ENCODE assay signal across 9 cellular contexts in the genomic region with DNA sequence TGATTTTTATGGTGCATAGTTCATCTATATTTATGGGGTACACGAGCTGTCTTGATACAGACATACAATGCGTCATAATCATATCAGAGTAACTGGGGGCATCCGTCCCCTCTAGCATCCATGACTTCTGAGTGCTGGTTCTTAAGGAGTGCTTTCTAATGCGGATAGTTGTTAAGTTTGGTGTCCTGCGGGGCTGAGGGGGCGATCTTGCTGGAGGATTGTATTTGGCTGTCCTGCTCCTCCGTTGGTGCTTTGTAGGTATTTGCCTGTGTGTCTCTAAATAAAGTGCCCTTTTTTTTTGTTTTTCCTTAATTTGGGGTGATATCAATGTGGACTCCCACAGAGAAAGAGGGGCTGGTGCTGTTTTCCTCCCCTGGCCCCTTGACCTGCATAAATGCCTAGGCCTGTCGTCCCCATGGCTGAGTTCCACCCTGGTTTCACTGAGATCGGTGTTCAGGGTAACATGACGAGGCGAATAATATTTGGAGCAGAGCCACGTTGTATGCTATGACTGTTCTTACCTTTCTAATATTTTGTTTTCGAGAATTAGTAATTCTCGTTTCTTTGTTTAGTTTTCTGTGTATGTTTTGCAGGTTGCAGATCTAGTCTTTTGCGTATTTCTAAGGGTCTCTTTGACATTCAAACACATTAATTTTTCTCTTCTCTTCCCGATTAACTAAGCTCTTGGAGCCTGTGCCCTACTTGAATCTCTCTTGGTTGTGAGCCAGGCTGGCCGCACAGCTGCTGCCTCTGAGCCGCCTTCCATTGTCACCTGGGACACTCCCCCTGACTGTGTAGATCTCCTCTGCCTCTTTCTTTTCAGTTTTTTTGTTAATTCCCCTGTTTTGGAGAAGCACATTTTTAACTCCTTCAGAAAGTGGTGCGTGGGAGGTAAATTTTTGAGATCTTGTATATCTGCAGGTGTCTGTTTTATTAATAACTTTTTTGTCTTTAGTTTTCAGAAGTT.
DNase-seq lines count a peak whose midpoint lies in the region; ATAC-seq lines count a peak whose summit lies in the region.
"Had no signal": no experiment of that assay in that cellular context is flagged by ENCODE, and none has a peak within 500 bp of the region (broad histone marks: within the 10 kb centered on the region; RNA-seq: fewer than 3 reads in every experiment).

No MANE protein-coding gene starts in this region.

- in situ Hi-C loops in G401 (cut with HindIII; ENCODE audit: low sequenced_read_pairs) = no loop called here

- no peak for ATAC-seq in HG02798 (IDR thresholded peaks at IDR 0.05; ENCODE audit: poor library complexity, unreplicated experiment)

- DNase-seq in G401 (ENCODE audit: low spot score) = peak; percentile 79
- DNase-seq in NCI-H2029 (lab: John Stamatoyannopoulos, UW) = peak; percentile 86
- peak; percentile 55 for DNase-seq in cerebellum (ENCODE audit: low spot score)
- peak; percentile 52 for DNase-seq in putamen (ENCODE audit: low spot score)
- DNase-seq in SKM-1 treated with dmso at 0.1 percent for 144 hours (lab: John Stamatoyannopoulos, UW; ENCODE audit: unreplicated experiment) = no peak
- DNase-seq in KG1 (lab: John Stamatoyannopoulos, UW) = no peak
- DNase-seq: NCI-H1930, uterus had no signal

Comparison
In these comparisons a context has a peak if more than half of its experiments do, and no peak if none do; other contexts are left out.
1. DNase-seq: peak in G401 (single experiment), NCI-H2029 (single experiment), cerebellum (single experiment) and putamen (single experiment); none in SKM-1 treated with dmso at 0.1 percent for 144 hours (single experiment) and KG1 (single experiment).